12 cellular contexts compared by ENCODE assay signal in the genomic region with DNA sequence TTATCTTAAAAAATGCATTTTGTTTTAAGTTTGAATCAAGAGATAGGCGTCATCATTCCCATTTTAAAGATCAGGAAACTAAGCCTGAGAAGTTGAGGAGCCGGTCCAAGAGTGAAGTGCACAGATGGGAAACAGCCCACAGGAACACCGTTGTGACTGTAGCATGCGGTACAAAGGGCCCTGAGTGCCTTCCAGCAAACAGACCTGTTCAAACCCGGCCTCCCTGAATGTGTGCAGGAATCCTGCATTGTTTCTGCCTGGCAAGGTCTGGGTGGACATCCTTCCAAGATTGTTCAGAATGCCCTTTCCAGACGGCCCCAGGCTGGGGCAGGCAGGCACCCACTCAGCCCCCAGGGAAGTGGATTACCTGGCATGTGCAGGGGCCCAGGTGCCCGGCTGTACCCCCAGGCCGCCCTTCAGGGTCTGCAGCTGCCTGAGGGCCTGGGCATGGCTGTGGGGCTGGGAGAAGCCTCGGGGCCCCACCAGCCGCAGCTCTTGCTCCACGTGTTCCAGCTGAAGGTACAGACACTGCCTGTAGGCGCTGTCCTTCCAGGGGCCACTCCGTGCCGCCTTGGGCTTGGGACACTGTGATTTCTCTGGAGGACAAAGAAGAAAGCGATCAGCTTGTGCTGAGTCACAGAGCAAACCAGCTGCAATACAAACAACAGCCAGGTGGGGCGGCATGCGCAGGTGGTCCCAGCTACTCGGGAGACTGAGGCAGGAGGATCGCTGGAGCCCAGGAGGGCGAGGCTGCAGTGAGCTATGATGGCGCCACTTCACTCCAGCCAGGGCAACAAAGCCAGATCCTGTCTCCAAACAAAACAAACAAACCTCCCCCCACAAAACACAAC. TPM values are rescaled to one million over a fixed set of nuclear protein-coding genes. Genes with fewer than 3 reads are reported as not detected.
DNase-seq lines count a peak whose midpoint lies in the region; ATAC-seq and TF ChIP-seq lines count a peak whose summit lies in the region.
"Had no signal": no experiment of that assay in that cellular context is flagged by ENCODE, and none has a peak within 500 bp of the region (broad histone marks: within the 10 kb centered on the region; RNA-seq: fewer than 3 reads in every experiment).

No MANE protein-coding gene starts in this region.

- H3K27ac ChIP-seq in WERI-Rb-1: no peak overlapping the region
- H3K27ac ChIP-seq: vagina had no signal

- ATAC-seq in GM19452 (IDR thresholded peaks at IDR 0.05; ENCODE audit: unreplicated experiment) (no peak), HG03039 (IDR thresholded peaks at IDR 0.05; ENCODE audit: unreplicated experiment) (no peak)
- ATAC-seq: left cardiac atrium had no signal

- DNase-seq in BJ (ENCODE audit: low read depth): no peak
- peak; percentile 5 for DNase-seq in WERI-Rb-1
- DNase-seq in iPS-NIHi7 (ENCODE audit: extremely low spot score): peak; percentile 62
- no peak for DNase-seq in occipital lobe (lab: John Stamatoyannopoulos, UW)
- no peak for DNase-seq in HuH-7.5 (ENCODE audit: low spot score)
- DNase-seq: effector memory CD4-positive, alpha-beta T cell; GF-D8; left cardiac atrium had no signal

- H3K4me3 ChIP-seq in BJ (ENCODE audit: low read depth, low read length) (no peak overlapping the region), GM12875 (ENCODE audit: low read depth, low read length) (no peak overlapping the region), WERI-Rb-1 (ENCODE audit: low read depth, low read length) (no peak overlapping the region)
- H3K4me3 ChIP-seq: vagina had no signal

- H3K27me3 ChIP-seq in BJ (ENCODE audit: control insufficient read depth, insufficient read depth, low read length) (no peaks in the 10 kb centered on the region; the same call in 1 of the 2 replicates), WERI-Rb-1 (ENCODE audit: insufficient read depth, low read depth, severe bottlenecking) (no peaks in the 10 kb centered on the region)
- H3K27me3 ChIP-seq: vagina had no signal

- H3K9me3 ChIP-seq in WERI-Rb-1 (ENCODE audit: severe bottlenecking): no peaks in the 10 kb centered on the region
- H3K9me3 ChIP-seq: vagina had no signal

- POLR2A ChIA-PET in BJ (lab: Charles Lee): interaction anchor here (0.7 kb wide), 1 partner anchor 204 kb away, joined by 13 read pairs; no protein-coding TSS in a partner anchor

- H3K36me3 ChIP-seq in BJ (ENCODE audit: control insufficient read depth, insufficient read depth, low read length) (no peaks in the 10 kb centered on the region), WERI-Rb-1 (no peaks in the 10 kb centered on the region)
- H3K36me3 ChIP-seq: vagina had no signal

- CTCF ChIA-PET in BJ (lab: Yijun Ruan, JAX): interaction anchor here (1.0 to 1.6 kb wide), 2 partner anchors 10 to 12 kb away, joined by 5 to 7 read pairs; no protein-coding TSS in a partner anchor

- TF ChIP-seq CTCF in BJ (IDR thresholded peaks at IDR 0.05; ENCODE audit: insufficient read depth, low read depth, low read length) (peak; percentile 36), GM12875 (IDR thresholded peaks at IDR 0.05; ENCODE audit: borderline replicate concordance, insufficient read depth, low read depth, low read length) (0 out of 2 replicates have a peak, but pooled peaks have one; percentile 6), WERI-Rb-1 (IDR thresholded peaks at IDR 0.05; ENCODE audit: low read depth, low read length) (peak; percentile 21; the same call in 1 of the 2 replicates)

RNA-seq across cellular contexts. Expression of a gene that starts 45.0 kb away (rescaled TPM):
- polyA plus RNA-seq in BJ (2011; rRNA removed): 6.2 and 11.1 TPM in 2 replicates
- polyA minus RNA-seq in BJ (2011; rRNA and poly(A)+ RNA removed): 1.00 and 1.1 TPM in 2 replicates
- 18.2 TPM for total RNA-seq in occipital lobe

Comparison
In these comparisons a context has a peak if more than half of its experiments do, and no peak if none do; other contexts are left out.
1. DNase-seq: peak in WERI-Rb-1 (single experiment) and iPS-NIHi7 (single experiment); none in BJ (single experiment), occipital lobe (single experiment) and HuH-7.5 (single experiment).
2. Peak in every context shown above with its lines, with median percentiles within 50 percentile points of each other: CTCF ChIP-seq.